ENCODE assay signal across 8 cellular contexts in genomic region chr1:154943649-154944421, GRCh38. TPM values are rescaled to one million over a fixed set of nuclear protein-coding genes. Genes with fewer than 3 reads are reported as not detected.
DNase-seq lines count a peak whose midpoint lies in the region; ATAC-seq and TF ChIP-seq lines count a peak whose summit lies in the region.

No MANE protein-coding gene starts in this region.

- intact Hi-C loops in head of caudate nucleus (cut with DNase I) (no loop called here), sciatic nerve (cut with DNase I) (no loop called here)

- DNase-seq in AG08395 (ENCODE audit: low spot score): peak; percentile 56
- peak; percentile 64 to 93 for DNase-seq in NCI-H526 (lab: John Stamatoyannopoulos, UW)
- peak; percentile 26 for DNase-seq in activated T-cell treated with anti-CD3 and anti-CD28 coated beads, Interleukin-2, amount 50 U/mL, for 4 hours
- DNase-seq in head of caudate nucleus: peak in 31 of 42 donors; percentile 17 to 77 (median 50)
- DNase-seq in sciatic nerve (ENCODE audit: low spot score): no peak

- H3K4me1 Mint-ChIP-seq in activated T-cell treated with anti-CD3 and anti-CD28 coated beads, Interleukin-2, amount 50 U/mL, for 4 hours (ENCODE audit: low read depth): peaks cover 54% of the 10 kb centered on the region

- H3K27me3 Mint-ChIP-seq in activated T-cell treated with anti-CD3 and anti-CD28 coated beads, Interleukin-2, amount 50 U/mL, for 4 hours (ENCODE audit: low read depth): no peaks in the 10 kb centered on the region

- peak; percentile 94 for TF ChIP-seq CTCF in GM12872 (IDR thresholded peaks at IDR 0.05; ENCODE audit: insufficient read depth, low read depth, low read length)

- H3K36me3 Mint-ChIP-seq in activated T-cell treated with anti-CD3 and anti-CD28 coated beads, Interleukin-2, amount 50 U/mL, for 4 hours (ENCODE audit: insufficient read depth): peaks cover 11% of the 10 kb centered on the region

- ATAC-seq in activated T-cell treated with anti-CD3 and anti-CD28 coated beads, Interleukin-2, amount 50 U/mL, for 4 hours: peak; percentile 45 to 57
- ATAC-seq in sciatic nerve (peak; percentile 58), GM21786 (IDR thresholded peaks at IDR 0.05; ENCODE audit: unreplicated experiment) (no peak), GM19023 (IDR thresholded peaks at IDR 0.05; ENCODE audit: unreplicated experiment) (no peak)

- no peaks in the 10 kb centered on the region for H3K9me3 Mint-ChIP-seq in activated T-cell treated with anti-CD3 and anti-CD28 coated beads, Interleukin-2, amount 50 U/mL, for 4 hours

- no peak overlapping the region for H3K4me3 Mint-ChIP-seq in activated T-cell treated with anti-CD3 and anti-CD28 coated beads, Interleukin-2, amount 50 U/mL, for 4 hours

RNA-seq across cellular contexts. Expression of gene PMVK, which starts 7.3 kb away (rescaled TPM):
- 10 to 100 TPM; 46.7 to 53.0 (median 48.3) TPM for total RNA-seq in activated T-cell treated with anti-CD3 and anti-CD28 coated beads, Interleukin-2, amount 50 U/mL, for 4 hours
- total RNA-seq in sciatic nerve: 30.4 TPM

RNA-seq across cellular contexts. Expression of gene PBXIP1, which starts 12.1 kb away (rescaled TPM):
- 10 to 100 TPM in 1 of 3 donors, 1 to 10 TPM in 2; 7.7 to 12.7 (median 9.5) TPM for total RNA-seq in activated T-cell treated with anti-CD3 and anti-CD28 coated beads, Interleukin-2, amount 50 U/mL, for 4 hours
- total RNA-seq in sciatic nerve: 71.1 TPM

RNA-seq across cellular contexts. Expression of gene PYGO2, which starts 17.7 kb away (rescaled TPM):
- 10 to 100 TPM; 27.6 to 28.3 (median 28.1) TPM for total RNA-seq in activated T-cell treated with anti-CD3 and anti-CD28 coated beads, Interleukin-2, amount 50 U/mL, for 4 hours
- 25.0 TPM for total RNA-seq in sciatic nerve

RNA-seq across cellular contexts. Expression of gene SHC1, which starts 26.7 kb away (rescaled TPM):
- 10 to 100 TPM; 38.7 to 43.7 (median 39.2) TPM for total RNA-seq in activated T-cell treated with anti-CD3 and anti-CD28 coated beads, Interleukin-2, amount 50 U/mL, for 4 hours
- 92.5 TPM for total RNA-seq in sciatic nerve

RNA-seq across cellular contexts. Expression of gene CKS1B, which starts 30.6 kb away (rescaled TPM):
- 10 to 100 TPM; 61.5 to 78.5 (median 76.7) TPM for total RNA-seq in activated T-cell treated with anti-CD3 and anti-CD28 coated beads, Interleukin-2, amount 50 U/mL, for 4 hours
- total RNA-seq in sciatic nerve: 31.7 TPM

Comparison
In these comparisons a context has a peak if more than half of its experiments do, and no peak if none do; other contexts are left out.
1. ATAC-seq: peak in activated T-cell treated with anti-CD3 and anti-CD28 coated beads, Interleukin-2, amount 50 U/mL, for 4 hours (2 of 2) and sciatic nerve (single experiment); none in GM21786 (single experiment) and GM19023 (single experiment).